Comparison of ENCODE assay signal across 8 cellular contexts in genomic region chr5:111513175-111513520, GRCh38. TPM values are rescaled to one million over a fixed set of nuclear protein-coding genes. Genes with fewer than 3 reads are reported as not detected.
DNase-seq lines count a peak whose midpoint lies in the region; ATAC-seq and TF ChIP-seq lines count a peak whose summit lies in the region.

No MANE protein-coding gene starts in this region.

- no peaks in the 10 kb centered on the region for H3K9me3 ChIP-seq in DOHH2 (ENCODE audit: control insufficient read depth, insufficient read depth, low read length)
- H3K9me3 ChIP-seq in PC-3 (ENCODE audit: low read length), result no peaks in the 10 kb centered on the region

- no peaks in the 10 kb centered on the region for H3K27me3 Mint-ChIP-seq in progenitor cell of endocrine pancreas

- H3K27ac ChIP-seq in DOHH2 (ENCODE audit: low read depth, low read length), result peak overlapping the region; percentile 88
- peak overlapping the region; percentile 93 for H3K27ac ChIP-seq in PC-3 (ENCODE audit: low read length)

- no peaks in the 10 kb centered on the region for H3K9me2 ChIP-seq in DOHH2 (replicated peaks; ENCODE audit: control insufficient read depth, low read length)
- no peaks in the 10 kb centered on the region for H3K9me2 ChIP-seq in PC-3 (replicated peaks; ENCODE audit: low read length)

- H3K4me1 ChIP-seq in DOHH2 (ENCODE audit: control insufficient read depth, low read length) (peaks cover 64% of the 10 kb centered on the region), PC-3 (ENCODE audit: insufficient read depth, low read length) (peaks cover 14% of the 10 kb centered on the region)

- H3K27me3 ChIP-seq in DOHH2 (ENCODE audit: control insufficient read depth, low read length), result no peaks in the 10 kb centered on the region
- H3K27me3 ChIP-seq in PC-3 (ENCODE audit: low read length), result no peaks in the 10 kb centered on the region

- H3K4me3 Mint-ChIP-seq in progenitor cell of endocrine pancreas (ENCODE audit: low read depth), result peak overlapping the region; percentile 77

- POLR2A ChIA-PET in PC-3 (lab: Charles Lee; ENCODE audit: unreplicated experiment), result no interaction called here

- H3K4me2 ChIP-seq in DOHH2 (ENCODE audit: low read length), result peak overlapping the region; percentile 67
- H3K4me2 ChIP-seq in PC-3 (ENCODE audit: low read length), result peak overlapping the region; percentile 83

- peak overlapping the region; percentile 76 for H3K9ac ChIP-seq in PC-3 (ENCODE audit: low read length)

- ATAC-seq in PC-3 (no peak; the same call in 1 of the 2 replicates), HG03108 (IDR thresholded peaks at IDR 0.05; ENCODE audit: unreplicated experiment) (no peak), GM21447 (IDR thresholded peaks at IDR 0.05; ENCODE audit: unreplicated experiment) (no peak)

- H3K27ac Mint-ChIP-seq in progenitor cell of endocrine pancreas, result peak overlapping the region; percentile 93

- intact Hi-C loops in PC-3 (cut with micrococcal nuclease), result loop anchor here (5.0 kb wide), 1 partner anchor 244 kb away; the partner anchor contains the start of gene NREP

- CTCF ChIA-PET in PC-3 (lab: Charles Lee), result no interaction called here

- TSS peak; percentile 95 for BruUV-seq in PC-3 (replicated peaks; lab: Mats Ljungman, UMichigan)

- H3F3A ChIP-seq in DOHH2 (ENCODE audit: control insufficient read depth, insufficient read depth) (no peaks in the 10 kb centered on the region), PC-3 (ENCODE audit: low read length, unreplicated experiment) (no peaks in the 10 kb centered on the region)

- H4K20me1 ChIP-seq in DOHH2 (ENCODE audit: control insufficient read depth, insufficient read depth, low read depth, low read length) (peaks cover 11% of the 10 kb centered on the region), PC-3 (ENCODE audit: low read length) (no peaks in the 10 kb centered on the region)

- no peaks in the 10 kb centered on the region for H3K9me3 Mint-ChIP-seq in progenitor cell of endocrine pancreas (ENCODE audit: low read depth)

- H3K36me3 ChIP-seq in DOHH2 (ENCODE audit: control insufficient read depth, low read length), result peaks cover 26% of the 10 kb centered on the region
- no peaks in the 10 kb centered on the region for H3K36me3 ChIP-seq in PC-3 (ENCODE audit: low read depth, low read length)

- peaks cover 41% of the 10 kb centered on the region for H3K79me2 ChIP-seq in DOHH2 (ENCODE audit: control insufficient read depth, low read length)
- H3K79me2 ChIP-seq in PC-3 (ENCODE audit: low read length), result peaks cover 23% of the 10 kb centered on the region; the same call in 1 of the 2 replicates

- DNase-seq in PC-3, result no peak
- DNase-seq in epithelial cell of esophagus (ENCODE audit: low read depth), result no peak
- no peak for DNase-seq in progenitor cell of endocrine pancreas (ENCODE audit: low spot score, unreplicated experiment)
- DNase-seq in stimulated activated CD4-positive, alpha-beta T cell treated with anti-CD3 and anti-CD28 coated beads, Interleukin-12 subunit alpha, Interleukin-12 subunit beta, amount 100 ng/mL, for 4 hours, result no peak
- no peak for DNase-seq in kidney tubule cell (ENCODE audit: low spot score)

- H3K4me3 ChIP-seq in DOHH2 (ENCODE audit: low read length) (peak overlapping the region; percentile 95), PC-3 (ENCODE audit: low read length) (peak overlapping the region; percentile 86), epithelial cell of esophagus (ENCODE audit: low read length) (peak overlapping the region; percentile 77)

- no peaks in the 10 kb centered on the region for H3K36me3 Mint-ChIP-seq in progenitor cell of endocrine pancreas (ENCODE audit: insufficient read depth)

- peaks cover 18% of the 10 kb centered on the region for H3K4me1 Mint-ChIP-seq in progenitor cell of endocrine pancreas (ENCODE audit: low read depth)

- TF ChIP-seq CTCF in DOHH2 (IDR thresholded peaks at IDR 0.05; ENCODE audit: low read depth, low read length, poor library complexity, severe bottlenecking) (no peak), PC-3 (conservative IDR thresholded peaks at IDR 0.05; ENCODE audit: low read depth, low read length) (no peak), epithelial cell of esophagus (IDR thresholded peaks at IDR 0.05; ENCODE audit: insufficient read depth, low read depth, low read length, missing control alignments) (no peak), progenitor cell of endocrine pancreas (IDR thresholded peaks at IDR 0.05; ENCODE audit: unreplicated experiment) (no peak)

- H2AFZ ChIP-seq in PC-3 (ENCODE audit: low read length), result peak overlapping the region; percentile 91

RNA-seq across cellular contexts. Expression of gene STARD4, which starts 0.8 kb away (rescaled TPM):
- total RNA-seq in PC-3 (2014; rRNA removed), result 13.4 and 17.1 TPM in 2 replicates
- 35.6 and 41.2 TPM in 2 replicates for total RNA-seq in progenitor cell of endocrine pancreas
